Comparison of ENCODE assay signal across 8 cellular contexts in genomic region chr19:47110521-47111080, GRCh38. TPM values are rescaled to one million over a fixed set of nuclear protein-coding genes. Genes with fewer than 3 reads are reported as not detected.
DNase-seq lines count a peak whose midpoint lies in the region; ATAC-seq and TF ChIP-seq lines count a peak whose summit lies in the region.

No MANE protein-coding gene starts in this region.

- in situ Hi-C loops in Panc1 (cut with HindIII; ENCODE audit: low pct_unique_long_range_greater_than_20kb, low sequenced_read_pairs) = no loop called here

- no peak for ATAC-seq in Panc1
- no peak for ATAC-seq in GM19324 (IDR thresholded peaks at IDR 0.05; ENCODE audit: low FRiP score, unreplicated experiment)
- ATAC-seq in GM18502 (IDR thresholded peaks at IDR 0.05; ENCODE audit: poor library complexity, unreplicated experiment) = no peak

- H3K4me3 ChIP-seq in GM12875 (ENCODE audit: low read depth, low read length) (peak overlapping the region; percentile 98), Panc1 (ENCODE audit: low read depth in 2 of 2, low read length in 2 of 2) (peak overlapping the region; percentile 85 to 86)

- TF ChIP-seq CTCF in GM12875 (IDR thresholded peaks at IDR 0.05; ENCODE audit: borderline replicate concordance, insufficient read depth, low read depth, low read length) (no peak), Panc1 (IDR thresholded peaks at IDR 0.05) (no peak)

- no peaks in the 10 kb centered on the region for H3K27me3 ChIP-seq in Panc1 (ENCODE audit: control insufficient read depth, insufficient read depth, low read length)

- no peaks in the 10 kb centered on the region; the same call in 1 of the 2 replicates for H3K36me3 ChIP-seq in Panc1 (ENCODE audit: control insufficient read depth, insufficient read depth, low read length)

- H3K4me1 ChIP-seq in Panc1 (ENCODE audit: control insufficient read depth, insufficient read depth, low read length) = peaks cover 36% of the 10 kb centered on the region

- CTCF ChIA-PET in Panc1 (lab: Charles Lee) = no interaction called here

- intact Hi-C loops in Panc1 (cut with micrococcal nuclease; ENCODE audit: unreplicated experiment) = no loop called here

- BruUV-seq in Panc1 (replicated peaks; lab: Mats Ljungman, UMichigan) = no TSS peak

- no peaks in the 10 kb centered on the region for H3K9me3 ChIP-seq in Panc1 (ENCODE audit: control insufficient read depth, insufficient read depth, low read depth, low read length)

- no peak for DNase-seq in Panc1 (ENCODE audit: low read depth, low spot score)
- DNase-seq in kidney tubule cell (ENCODE audit: low spot score) = peak; percentile 45
- peak; percentile 26 to 40 for DNase-seq in stimulated activated CD8-positive, alpha-beta memory T cell treated with anti-CD3 and anti-CD28 coated beads, Interleukin-4, amount 100 ng/mL, for 4 hours (ENCODE audit: low read depth in 2 of 2, low spot score in 1 of 2)
- DNase-seq in SHP77 (lab: John Stamatoyannopoulos, UW) = no peak

- POLR2A ChIA-PET in Panc1 (lab: Charles Lee) = no interaction called here

- peak overlapping the region; percentile 98 for H3K27ac ChIP-seq in Panc1 (ENCODE audit: low read length)
- H3K27ac ChIP-seq in angular gyrus (ENCODE audit: low read depth, low read length) = peak overlapping the region; percentile 99

RNA-seq across cellular contexts. Expression of gene ZC3H4, which starts 3.0 kb away (rescaled TPM):
- total RNA-seq in Panc1 (2021; ENCODE audit: unreplicated experiment) = 42.7 TPM
- polyA plus RNA-seq in Panc1 (2012; ENCODE audit: insufficient read length) = 18.9 TPM

RNA-seq across cellular contexts. Expression of gene SAE1, which starts 20.0 kb away (rescaled TPM):
- 140 TPM for total RNA-seq in Panc1 (2021; ENCODE audit: unreplicated experiment)
- polyA plus RNA-seq in Panc1 (2012; ENCODE audit: insufficient read length) = 112 TPM

Comparison
In these comparisons a context has a peak if more than half of its experiments do, and no peak if none do; other contexts are left out.
1. DNase-seq: peak in kidney tubule cell (single experiment) and stimulated activated CD8-positive, alpha-beta memory T cell treated with anti-CD3 and anti-CD28 coated beads, Interleukin-4, amount 100 ng/mL, for 4 hours (2 of 2); none in Panc1 (single experiment) and SHP77 (0 of 2).